Comparison of ENCODE assay signal across 29 cellular contexts in genomic region chr12:131619106-131619642, GRCh38.
DNase-seq lines count a peak whose midpoint lies in the region; ATAC-seq, FAIRE-seq and TF ChIP-seq lines count a peak whose summit lies in the region.
"Had no signal": no experiment of that assay in that cellular context is flagged by ENCODE, and none has a peak within 500 bp of the region (broad histone marks: within the 10 kb centered on the region; RNA-seq: fewer than 3 reads in every experiment).

No MANE protein-coding gene starts in this region.

- no peak overlapping the region for H3K4me3 ChIP-seq in H1 (ENCODE audit: extremely low read depth in 1 of 4, insufficient read depth in 2 of 4, low read depth in 3 of 4, low read length in 4 of 4)
- no peak overlapping the region for H3K4me3 ChIP-seq in neuronal stem cell (ENCODE audit: low read length in 2 of 2)
- H3K4me3 ChIP-seq in OCI-LY7 (ENCODE audit: low read depth, low read length, poor library complexity, severe bottlenecking): no peak overlapping the region

- POLR2A ChIA-PET in H1 (lab: Charles Lee; ENCODE audit: partially characterized antibody) (no interaction called here), OCI-LY7 (lab: Charles Lee) (no interaction called here), MCF 10A (lab: Yijun Ruan, JAX) (no interaction called here)

- H4K20me1 ChIP-seq in H1 (replicated peaks in 1 of 2; ENCODE audit: control insufficient read depth in 1 of 2, insufficient read depth in 2 of 2, low read length in 2 of 2) (no peaks in the 10 kb centered on the region), OCI-LY7 (ENCODE audit: insufficient read depth, low read length) (no peaks in the 10 kb centered on the region)

- TF ChIP-seq CTCF in natural killer cell (IDR thresholded peaks at IDR 0.05) (no peak), H1 (IDR thresholded peaks at IDR 0.05; ENCODE audit: control extremely low read depth in 1 of 3, insufficient read depth in 1 of 3, low read depth in 1 of 3, low read length in 3 of 3) (no peak), OCI-LY7 (conservative IDR thresholded peaks at IDR 0.05; ENCODE audit: low read length) (no peak), MCF 10A (IDR thresholded peaks at IDR 0.05; ENCODE audit: unreplicated experiment) (no peak)

- H3K9me2 ChIP-seq in OCI-LY7 (ENCODE audit: insufficient read depth, low read length): no peaks in the 10 kb centered on the region

- CTCF ChIA-PET in H1 (lab: Charles Lee; ENCODE audit: partially characterized antibody): no interaction called here
- CTCF ChIA-PET in OCI-LY7 (lab: Charles Lee; ENCODE audit: unreplicated experiment): no interaction called here
- CTCF ChIA-PET in MCF 10A (lab: Yijun Ruan, JAX): no interaction called here

- H3K4ac ChIP-seq in H1 (replicated peaks; ENCODE audit: insufficient read length, low read depth, low read length): no peak overlapping the region
- H3K4ac ChIP-seq in neuronal stem cell (ENCODE audit: low read length): no peak overlapping the region

- TF ChIP-seq POLR2A in H1 (IDR thresholded peaks at IDR 0.05; ENCODE audit: control extremely low read depth in 1 of 2, low read depth in 2 of 2, low read length in 2 of 2): no peak

- H3K18ac ChIP-seq in H1 (ENCODE audit: extremely low read depth, low read length): no peak overlapping the region
- no peak overlapping the region for H3K18ac ChIP-seq in neuronal stem cell (ENCODE audit: low read length)

- H3K4me2 ChIP-seq in H1 (ENCODE audit: insufficient read depth in 1 of 2, low read depth in 2 of 2, low read length in 2 of 2) (no peak overlapping the region), neuronal stem cell (ENCODE audit: insufficient read depth, low read length, poor library complexity, severe bottlenecking) (no peak overlapping the region), OCI-LY7 (ENCODE audit: low read length) (no peak overlapping the region)

- TF ChIP-seq EP300 in H1 (IDR thresholded peaks at IDR 0.05; ENCODE audit: borderline replicate concordance in 1 of 2, low read depth in 2 of 2, low read length in 2 of 2): no peak

- no peak for FAIRE-seq in H1 (lab: Jason Lieb, UNC)
- FAIRE-seq: GM12891, GM19239, H54 had no signal

- H2BK20ac ChIP-seq in H1 (ENCODE audit: low read length): no peak overlapping the region

- H3K23me2 ChIP-seq in H1 (ENCODE audit: low read depth, low read length): no peaks in the 10 kb centered on the region

- H2BK120ac ChIP-seq in H1 (replicated peaks; ENCODE audit: low read depth, low read length): no peak overlapping the region
- no peak overlapping the region for H2BK120ac ChIP-seq in neuronal stem cell (ENCODE audit: low read depth, low read length)

- peaks cover 8 to 26% (median 18%) of the 10 kb centered on the region in 4 experiments for H3K4me1 ChIP-seq in H1 (replicated peaks in 1 of 4; ENCODE audit: control insufficient read depth in 3 of 4, insufficient read depth in 4 of 4, low read length in 3 of 4)
- peaks cover 12 to 36% of the 10 kb centered on the region in 2 donors for H3K4me1 ChIP-seq in neuronal stem cell (ENCODE audit: control insufficient read depth in 2 of 2, insufficient read depth in 1 of 2, low read depth in 1 of 2, low read length in 2 of 2)
- no peaks in the 10 kb centered on the region for H3K4me1 ChIP-seq in OCI-LY7 (ENCODE audit: insufficient read depth, low read length, poor library complexity, severe bottlenecking)
- H3K4me1 ChIP-seq: BE2C had no signal

- peak; percentile 29 for DNase-seq in natural killer cell treated with Interleukin-12 subunit alpha and Interleukin-12 subunit beta and Interleukin-15 and Interleukin-18, amount 100 ng/mL, for 72 hours (ENCODE audit: low spot score)
- DNase-seq in natural killer cell (no peak), H1 (ENCODE audit: low read depth in 1 of 2, low spot score in 2 of 2) (no peak), neuronal stem cell (ENCODE audit: low spot score) (no peak), OCI-LY7 (ENCODE audit: low spot score) (no peak), MCF 10A (ENCODE audit: unreplicated experiment) (no peak), LoVo (ENCODE audit: low spot score) (no peak)
- DNase-seq: 8988T; ACHN; BE2C; CD8-positive, alpha-beta memory T cell; DMS 273 treated with DMSO at 0.1 percent for 48 hours; DMS79; EL; GF-D8; KG1; NCI-H1048; NCI-H1417; NCI-H1694 treated with DMSO at 0.1 percent for 48 hours; NCI-H2081; NCI-H2227 treated with DMSO at 0.1 percent for 48 hours; NCI-H526 treated with DMSO at 0.1 percent for 48 hours; RPMI8226; SHP77 had no signal

- H2BK12ac ChIP-seq in H1 (ENCODE audit: low read depth, low read length) (no peak overlapping the region), neuronal stem cell (ENCODE audit: low read length) (no peak overlapping the region)

- H4K5ac ChIP-seq in H1 (ENCODE audit: insufficient read length, low read depth, low read length): no peak overlapping the region

- no peaks in the 10 kb centered on the region for H3K79me1 ChIP-seq in H1 (ENCODE audit: low read depth, low read length)
- no peaks in the 10 kb centered on the region for H3K79me1 ChIP-seq in neuronal stem cell (ENCODE audit: low read depth, low read length)

- H3K4me3 Mint-ChIP-seq in natural killer cell treated with Interleukin-12 subunit alpha and Interleukin-12 subunit beta and Interleukin-15 and Interleukin-18, amount 100 ng/mL, for 72 hours: no peak overlapping the region
- H3K4me3 Mint-ChIP-seq in natural killer cell (no peak overlapping the region), MCF 10A (ENCODE audit: unreplicated experiment) (no peak overlapping the region)
- H3K4me3 Mint-ChIP-seq: CD14-positive monocyte; CD8-positive, alpha-beta memory T cell had no signal

- no peaks in the 10 kb centered on the region for H3K9me3 Mint-ChIP-seq in natural killer cell treated with Interleukin-12 subunit alpha and Interleukin-12 subunit beta and Interleukin-15 and Interleukin-18, amount 100 ng/mL, for 72 hours
- no peaks in the 10 kb centered on the region for H3K9me3 Mint-ChIP-seq in natural killer cell
- no peaks in the 10 kb centered on the region for H3K9me3 Mint-ChIP-seq in MCF 10A (ENCODE audit: unreplicated experiment)

- H4K8ac ChIP-seq in H1 (ENCODE audit: extremely low read depth, insufficient read depth, low read length) (no peak overlapping the region), neuronal stem cell (ENCODE audit: low read depth, low read length) (no peak overlapping the region)

- TF ChIP-seq RAD21 in H1 (IDR thresholded peaks at IDR 0.05 in 1 of 2, conservative IDR thresholded peaks at IDR 0.05 in 1 of 2; ENCODE audit: low read depth in 2 of 2, low read length in 2 of 2): no peak

- H3K36me3 Mint-ChIP-seq in natural killer cell treated with Interleukin-12 subunit alpha and Interleukin-12 subunit beta and Interleukin-15 and Interleukin-18, amount 100 ng/mL, for 72 hours: no peaks in the 10 kb centered on the region
- H3K36me3 Mint-ChIP-seq in natural killer cell (no peaks in the 10 kb centered on the region), MCF 10A (ENCODE audit: insufficient read depth, unreplicated experiment) (no peaks in the 10 kb centered on the region)
- H3K36me3 Mint-ChIP-seq: CD14-positive monocyte; CD8-positive, alpha-beta memory T cell had no signal

- H3K27me3 ChIP-seq in H1 (replicated peaks in 1 of 4; ENCODE audit: control insufficient read depth in 3 of 4, extremely low read depth in 1 of 4, insufficient read depth in 3 of 4, low read length in 3 of 4): no peaks in the 10 kb centered on the region
- H3K27me3 ChIP-seq in neuronal stem cell (ENCODE audit: control insufficient read depth in 3 of 3, insufficient read depth in 3 of 3, low read depth in 1 of 3, low read length in 3 of 3): no peaks in the 10 kb centered on the region
- H3K27me3 ChIP-seq: BE2C had no signal

- H2BK5ac ChIP-seq in H1 (ENCODE audit: low read depth, low read length) (0 out of 2 replicates have a peak overlapping the region, but pooled peaks have one; percentile 3), neuronal stem cell (ENCODE audit: low read length) (no peak overlapping the region)

- no TSS peak for BruUV-seq in OCI-LY7 (replicated peaks; lab: Mats Ljungman, UMichigan)
- no TSS peak for BruUV-seq in MCF 10A (replicated peaks; lab: Mats Ljungman, UMichigan)

- H3K27me3 Mint-ChIP-seq in natural killer cell treated with Interleukin-12 subunit alpha and Interleukin-12 subunit beta and Interleukin-15 and Interleukin-18, amount 100 ng/mL, for 72 hours: peaks cover 0 to 4% of the 10 kb centered on the region in 2 donors
- H3K27me3 Mint-ChIP-seq in natural killer cell (ENCODE audit: low read depth in 2 of 2) (peaks cover 10 to 11% of the 10 kb centered on the region in 2 donors), MCF 10A (ENCODE audit: insufficient read depth, unreplicated experiment) (peaks cover 50% of the 10 kb centered on the region)

- 75% methylated on average over 12 of the region's 12 CpGs; no CpG with 5 or more reads in 1 of the 2 experiments for WGBS in H1 (ENCODE audit: extremely low coverage in 1 of 2, insufficient coverage in 1 of 2, insufficient read length in 1 of 2, insufficient replicate concordance in 2 of 2, low coverage in 1 of 2, low lambda C conversion rate in 2 of 2, missing lambda C conversion rate in 1 of 2), 2 experiments
- no CpG with 5 or more reads among the region's 12 CpGs for WGBS in neuronal stem cell (ENCODE audit: extremely low coverage in 2 of 2, insufficient read length in 2 of 2, insufficient replicate concordance in 1 of 2), 2 donors

- no peak overlapping the region for H3K56ac ChIP-seq in H1 (replicated peaks; ENCODE audit: insufficient read length, low read depth, low read length)

- no peak overlapping the region for H3K27ac Mint-ChIP-seq in natural killer cell treated with Interleukin-12 subunit alpha and Interleukin-12 subunit beta and Interleukin-15 and Interleukin-18, amount 100 ng/mL, for 72 hours
- no peak overlapping the region for H3K27ac Mint-ChIP-seq in natural killer cell
- no peak overlapping the region for H3K27ac Mint-ChIP-seq in MCF 10A (ENCODE audit: low read depth, unreplicated experiment)
- H3K27ac Mint-ChIP-seq: CD14-positive monocyte; CD8-positive, alpha-beta memory T cell had no signal

- H3K9ac ChIP-seq in H1 (replicated peaks in 1 of 4; ENCODE audit: extremely low read depth in 1 of 4, low read depth in 3 of 4, low read length in 3 of 4) (no peak overlapping the region), neuronal stem cell (ENCODE audit: low read depth, low read length, poor library complexity) (no peak overlapping the region)

- H3K9me3 ChIP-seq in H1 (ENCODE audit: insufficient read depth in 2 of 2, low read depth in 1 of 2, low read length in 1 of 2): no peaks in the 10 kb centered on the region
- peaks cover 0 to 2% of the 10 kb centered on the region in 2 donors for H3K9me3 ChIP-seq in neuronal stem cell (replicated peaks in 1 of 2; ENCODE audit: control insufficient read depth in 2 of 2, insufficient read depth in 1 of 2, low read depth in 1 of 2, low read length in 2 of 2)
- H3K9me3 ChIP-seq in OCI-LY7 (ENCODE audit: low read length): no peaks in the 10 kb centered on the region
- H3K9me3 ChIP-seq: BE2C had no signal

- no peak for ATAC-seq in natural killer cell treated with Interleukin-12 subunit alpha and Interleukin-12 subunit beta and Interleukin-15 and Interleukin-18, amount 100 ng/mL, for 72 hours
- ATAC-seq in natural killer cell: no peak
- no peak for ATAC-seq in GM21367 (IDR thresholded peaks at IDR 0.05; ENCODE audit: unreplicated experiment)

- H3K14ac ChIP-seq in H1 (ENCODE audit: insufficient read length): no peak overlapping the region
- H3K14ac ChIP-seq in neuronal stem cell (ENCODE audit: low read length): no peak overlapping the region

- H3K4me1 Mint-ChIP-seq in natural killer cell treated with Interleukin-12 subunit alpha and Interleukin-12 subunit beta and Interleukin-15 and Interleukin-18, amount 100 ng/mL, for 72 hours (ENCODE audit: low read depth in 2 of 2): peaks cover 0 to 5% of the 10 kb centered on the region in 2 donors
- peaks cover 0 to 7% of the 10 kb centered on the region in 2 donors for H3K4me1 Mint-ChIP-seq in natural killer cell
- no peaks in the 10 kb centered on the region for H3K4me1 Mint-ChIP-seq in MCF 10A (ENCODE audit: insufficient read depth, unreplicated experiment)
- H3K4me1 Mint-ChIP-seq: CD14-positive monocyte; CD8-positive, alpha-beta memory T cell had no signal

- H3K27ac ChIP-seq in H1 (ENCODE audit: low read depth, low read length) (no peak overlapping the region), neuronal stem cell (replicated peaks; ENCODE audit: low read length) (no peak overlapping the region), OCI-LY7 (ENCODE audit: low read depth, low read length, poor library complexity, severe bottlenecking) (no peak overlapping the region)

- H2AK5ac ChIP-seq in H1 (ENCODE audit: low read depth, low read length) (no peak overlapping the region), neuronal stem cell (ENCODE audit: low read depth, low read length) (no peak overlapping the region)

- H3K23ac ChIP-seq in H1 (ENCODE audit: insufficient read length) (no peak overlapping the region), neuronal stem cell (ENCODE audit: low read depth, low read length, poor library complexity) (peak overlapping the region; percentile 13)

- H2AFZ ChIP-seq in H1 (ENCODE audit: low read length) (no peak overlapping the region), neuronal stem cell (ENCODE audit: low read length) (no peak overlapping the region), OCI-LY7 (ENCODE audit: low read length) (no peak overlapping the region)

- intact Hi-C loops in natural killer cell (cut with micrococcal nuclease): no loop called here
- intact Hi-C loops in OCI-LY7 (cut with micrococcal nuclease; ENCODE audit: unreplicated experiment): no loop called here
- intact Hi-C loops in MCF 10A (cut with micrococcal nuclease): no loop called here

- no peak overlapping the region for H4K91ac ChIP-seq in H1 (replicated peaks; ENCODE audit: insufficient read length, low read length)
- no peak overlapping the region for H4K91ac ChIP-seq in neuronal stem cell (ENCODE audit: low read depth, low read length, poor library complexity)

- no peaks in the 10 kb centered on the region for H3K79me2 ChIP-seq in H1 (ENCODE audit: control insufficient read depth in 1 of 2, insufficient read depth in 2 of 2, low read length in 2 of 2)
- no peaks in the 10 kb centered on the region for H3K79me2 ChIP-seq in OCI-LY7 (ENCODE audit: insufficient read depth, low read depth, low read length)

- H2BK15ac ChIP-seq in H1 (ENCODE audit: low read length) (no peak overlapping the region; the same call in 1 of the 2 replicates), neuronal stem cell (ENCODE audit: low read length) (no peak overlapping the region)

- H3K36me3 ChIP-seq in H1 (ENCODE audit: control insufficient read depth in 2 of 4, insufficient read depth in 4 of 4, low read length in 3 of 4): no peaks in the 10 kb centered on the region
- peaks cover 0 to 2% of the 10 kb centered on the region in 2 donors for H3K36me3 ChIP-seq in neuronal stem cell (replicated peaks in 1 of 2; ENCODE audit: control insufficient read depth in 2 of 2, insufficient read depth in 2 of 2, low read length in 2 of 2)
- H3K36me3 ChIP-seq in OCI-LY7 (ENCODE audit: insufficient read depth, low read length): no peaks in the 10 kb centered on the region
- H3K36me3 ChIP-seq: BE2C had no signal
